9 cellular contexts compared by ENCODE assay signal in genomic region chr2:43269074-43269572, GRCh38. TPM values are rescaled to one million over a fixed set of nuclear protein-coding genes. Genes with fewer than 3 reads are reported as not detected.
DNase-seq lines count a peak whose midpoint lies in the region; ATAC-seq and TF ChIP-seq lines count a peak whose summit lies in the region.
"Had no signal": no experiment of that assay in that cellular context is flagged by ENCODE, and none has a peak within 500 bp of the region (broad histone marks: within the 10 kb centered on the region; RNA-seq: fewer than 3 reads in every experiment).

No MANE protein-coding gene starts in this region.

- peak; percentile 92 for DNase-seq in HFF-Myc (ENCODE audit: extremely low read depth, low read depth)
- DNase-seq in left ventricle myocardium superior: peak; percentile 90
- DNase-seq in gastrocnemius medialis: peak; percentile 91 to 92
- no peak for DNase-seq in NCI-H774 (lab: John Stamatoyannopoulos, UW)

- ATAC-seq in left ventricle myocardium superior (peak; percentile 80), gastrocnemius medialis (peak; percentile 80 to 81), GM19035 (IDR thresholded peaks at IDR 0.05; ENCODE audit: unreplicated experiment) (no peak), GM19463 (IDR thresholded peaks at IDR 0.05; ENCODE audit: unreplicated experiment) (no peak), HG03039 (IDR thresholded peaks at IDR 0.05; ENCODE audit: unreplicated experiment) (no peak)

- no peaks in the 10 kb centered on the region for H3K27me3 ChIP-seq in gastrocnemius medialis

- TF ChIP-seq CTCF in HFF-Myc (IDR thresholded peaks at IDR 0.05; ENCODE audit: low read depth, low read length, missing control alignments) (no peak), WI38 (IDR thresholded peaks at IDR 0.05; ENCODE audit: low read depth, low read length) (0 out of 2 replicates have a peak, but pooled peaks have one; percentile 13), gastrocnemius medialis (IDR thresholded peaks at IDR 0.05 in 4 of 5, conservative IDR thresholded peaks at IDR 0.05 in 1 of 5) (no peak)

- peak; percentile 39 to 58 for TF ChIP-seq POLR2A in gastrocnemius medialis (IDR thresholded peaks at IDR 0.05)

- peaks cover 11 to 55% of the 10 kb centered on the region in 2 donors for H3K4me1 ChIP-seq in gastrocnemius medialis

- no peak overlapping the region for H3K4me3 ChIP-seq in HFF-Myc (replicated peaks; ENCODE audit: low read depth, low read length)
- H3K4me3 ChIP-seq in WI38 (ENCODE audit: low read depth, low read length): peak overlapping the region; percentile 38
- H3K4me3 ChIP-seq in gastrocnemius medialis: peak overlapping the region in 3 of 4 donors; percentile 7 to 17 (median 14)

- intact Hi-C loops in left ventricle myocardium superior (cut with micrococcal nuclease): no loop called here
- intact Hi-C loops in gastrocnemius medialis (cut with DNase I; ENCODE audit: low total_unique reads): loop anchor here (5.0 kb wide), 2 partner anchors 33 to 123 kb away; no protein-coding TSS in a partner anchor

- in situ Hi-C loops in gastrocnemius medialis (cut with MboI; ENCODE audit: low sequenced_read_pairs in 4 of 4): no loop called here

- H3K36me3 ChIP-seq in gastrocnemius medialis: no peaks in the 10 kb centered on the region

- H3K9me3 ChIP-seq in gastrocnemius medialis: no peaks in the 10 kb centered on the region

- peak overlapping the region; percentile 72 to 88 (median 77) for H3K27ac ChIP-seq in gastrocnemius medialis
- H3K27ac ChIP-seq: HL-60 had no signal

RNA-seq across cellular contexts. Expression of gene ZFP36L2, which starts 42.7 kb away (rescaled TPM):
- total RNA-seq in left ventricle myocardium superior (55.0 TPM), gastrocnemius medialis (10 to 100 TPM; 15.5 to 58.6 (median 44.8) TPM)

Comparison
In these comparisons a context has a peak if more than half of its experiments do, and no peak if none do; other contexts are left out.
1. ATAC-seq: peak in left ventricle myocardium superior (single experiment) and gastrocnemius medialis (2 of 2); none in GM19035 (single experiment), GM19463 (single experiment) and HG03039 (single experiment).